Comparison of ENCODE assay signal across 10 cellular contexts in genomic region chr15:66621491-66622467, GRCh38. TPM values are rescaled to one million over a fixed set of nuclear protein-coding genes. Genes with fewer than 3 reads are reported as not detected.
A peak's percentile ranks its signal among the peaks of the same experiment; 100 is the strongest.
DNase-seq lines count a peak whose midpoint lies in the region; ATAC-seq and TF ChIP-seq lines count a peak whose summit lies in the region.
"Had no signal": no experiment of that assay in that cellular context is flagged by ENCODE, and none has a peak within 500 bp of the region (broad histone marks: within the 10 kb centered on the region; RNA-seq: fewer than 3 reads in every experiment).

No MANE protein-coding gene starts in this region.

- peaks cover 33% of the 10 kb centered on the region for H3K4me1 Mint-ChIP-seq in type B pancreatic cell (ENCODE audit: unreplicated experiment)

- H2BK120ac ChIP-seq in mesenchymal stem cell (ENCODE audit: low read depth, low read length) = peak overlapping the region; percentile 98

- WGBS in mesenchymal stem cell = 23% methylated on average over 39 of the region's 75 CpGs

- no peak overlapping the region for H3K4me3 ChIP-seq in mesenchymal stem cell (ENCODE audit: insufficient read depth in 1 of 2, low read depth in 1 of 2, low read length in 2 of 2)

- peak overlapping the region; percentile 11 to 86 for H3K18ac ChIP-seq in mesenchymal stem cell (ENCODE audit: low read depth in 1 of 2, low read length in 2 of 2)

- H3K36me3 Mint-ChIP-seq in type B pancreatic cell = no peaks in the 10 kb centered on the region

- H3K23ac ChIP-seq in mesenchymal stem cell (ENCODE audit: low read length in 2 of 2) = peak overlapping the region in 1 of 2 experiments; percentile 73

- H3K27me3 Mint-ChIP-seq in type B pancreatic cell = peaks cover 10% of the 10 kb centered on the region

- DNase-seq in DMS53 (lab: John Stamatoyannopoulos, UW) (peak; percentile 48), DMS53 treated with DMSO at 0.1 percent for 48 hours (lab: John Stamatoyannopoulos, UW; ENCODE audit: unreplicated experiment) (no peak), erythroblast (lab: John Stamatoyannopoulos, UW) (peak; percentile 81 to 85), mesenchymal stem cell (no peak), type B pancreatic cell (ENCODE audit: extremely low spot score, unreplicated experiment) (no peak), head of caudate nucleus (no peak)
- DNase-seq: activated gamma-delta T cell had no signal

- TF ChIP-seq CTCF in type B pancreatic cell (conservative IDR thresholded peaks at IDR 0.05) = no peak

- H3K4ac ChIP-seq in mesenchymal stem cell (ENCODE audit: low read depth in 1 of 2, low read length in 2 of 2) = peak overlapping the region; percentile 68 to 93

- H3K9ac ChIP-seq in mesenchymal stem cell (ENCODE audit: low read length) = peak overlapping the region; percentile 57

- peak overlapping the region; percentile 37 for H2BK15ac ChIP-seq in mesenchymal stem cell (ENCODE audit: low read depth, poor library complexity, severe bottlenecking)

- no peaks in the 10 kb centered on the region for H3K36me3 ChIP-seq in mesenchymal stem cell (ENCODE audit: control insufficient read depth in 1 of 2, insufficient read depth in 2 of 2, low read depth in 1 of 2, low read length in 2 of 2)

- H3K4me3 Mint-ChIP-seq in type B pancreatic cell = peak overlapping the region; percentile 21

- peak overlapping the region; percentile 70 for H3K27ac Mint-ChIP-seq in type B pancreatic cell

- peak overlapping the region; percentile 12 to 92 for H2BK12ac ChIP-seq in mesenchymal stem cell (ENCODE audit: low read length in 2 of 2)

- H3K9me3 ChIP-seq in mesenchymal stem cell (ENCODE audit: control insufficient read depth, low read length) = no peaks in the 10 kb centered on the region

- no peak for ATAC-seq in GM18498 (IDR thresholded peaks at IDR 0.05; ENCODE audit: unreplicated experiment)
- ATAC-seq in HG02623 (IDR thresholded peaks at IDR 0.05; ENCODE audit: unreplicated experiment) = no peak

- no peak for TF ChIP-seq POLR2A in erythroblast (IDR thresholded peaks at IDR 0.05; ENCODE audit: low read length)

- peak overlapping the region; percentile 38 for H2AK5ac ChIP-seq in mesenchymal stem cell (ENCODE audit: low read length, severe bottlenecking)

- H2BK5ac ChIP-seq in mesenchymal stem cell (ENCODE audit: low read depth, low read length, poor library complexity, severe bottlenecking) = no peak overlapping the region

- H2AFZ ChIP-seq in mesenchymal stem cell (ENCODE audit: low read depth, low read length) = no peak overlapping the region

- H3K4me1 ChIP-seq in mesenchymal stem cell (ENCODE audit: control insufficient read depth, insufficient read depth, low read depth, low read length) = peaks cover 23% of the 10 kb centered on the region

- no peaks in the 10 kb centered on the region for H3K79me1 ChIP-seq in mesenchymal stem cell (replicated peaks; ENCODE audit: low read length, poor library complexity, severe bottlenecking)

- peak overlapping the region; percentile 98 for H4K8ac ChIP-seq in mesenchymal stem cell (ENCODE audit: low read length)

- peak overlapping the region; percentile 81 for H3K4me2 ChIP-seq in mesenchymal stem cell (ENCODE audit: low read length, poor library complexity, severe bottlenecking)

- H3K27ac ChIP-seq in mesenchymal stem cell (ENCODE audit: low read length, poor library complexity, severe bottlenecking) = no peak overlapping the region
- H3K27ac ChIP-seq: 22Rv1 had no signal

- peak overlapping the region; percentile 57 for H4K91ac ChIP-seq in mesenchymal stem cell (ENCODE audit: low read length)

- H3K14ac ChIP-seq in mesenchymal stem cell (ENCODE audit: low read length in 2 of 2) = peak overlapping the region in 1 of 2 experiments; percentile 2

- intact Hi-C loops in head of caudate nucleus (cut with DNase I) = no loop called here

- no peaks in the 10 kb centered on the region for H3K27me3 ChIP-seq in mesenchymal stem cell (ENCODE audit: control insufficient read depth in 1 of 2, insufficient read depth in 1 of 2, low read length in 2 of 2)

- no peaks in the 10 kb centered on the region for H3K9me3 Mint-ChIP-seq in type B pancreatic cell

RNA-seq across cellular contexts. Expression of gene LCTL, which starts 56.0 kb away (rescaled TPM):
- 1.5 TPM for polyA plus RNA-seq in mesenchymal stem cell (2013, experiment 1 of 2)
- 1.2 TPM for polyA plus RNA-seq in mesenchymal stem cell (2013, experiment 2 of 2)
- 1.4 TPM in 1 of 2 replicates, not detected in the other for total RNA-seq in type B pancreatic cell (ENCODE audit: low replicate concordance)

Comparison
In these comparisons a context has a peak if more than half of its experiments do, and no peak if none do; other contexts are left out.
1. DNase-seq: peak in DMS53 (single experiment) and erythroblast (2 of 2); none in DMS53 treated with DMSO at 0.1 percent for 48 hours (single experiment), mesenchymal stem cell (single experiment), type B pancreatic cell (single experiment) and head of caudate nucleus (0 of 42).